8 cellular contexts compared by ENCODE assay signal in the genomic region with DNA sequence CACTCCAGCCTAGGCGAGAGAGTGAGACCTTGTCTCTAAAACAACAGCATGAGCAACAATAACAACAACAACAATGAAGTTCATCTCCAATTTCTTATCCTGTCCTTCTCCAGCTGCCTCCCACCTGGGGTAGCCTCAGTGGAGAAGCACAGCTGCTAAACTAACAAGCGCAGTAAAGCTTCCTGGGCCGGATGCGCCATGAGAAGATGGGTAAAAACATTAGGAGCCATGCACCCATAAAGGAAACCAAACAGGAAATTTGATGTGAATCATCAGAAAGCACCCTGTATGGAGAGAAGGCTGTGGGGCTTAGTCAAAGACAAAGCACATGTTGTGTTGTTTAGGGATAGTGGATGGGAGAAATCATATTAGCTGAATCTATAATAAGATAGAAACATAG.
DNase-seq lines count a peak whose midpoint lies in the region; ATAC-seq and TF ChIP-seq lines count a peak whose summit lies in the region.

No MANE protein-coding gene starts in this region.

- peaks cover 53% of the 10 kb centered on the region for H3K4me1 Mint-ChIP-seq in HFFc6 (ENCODE audit: low read depth)
- H3K4me1 Mint-ChIP-seq in T-helper 2 cell treated with Interferon-gamma antibody and Interleukin-4, amounts not matched to agents 5 μg/mL and 100 μg/mL, for 36 hours (ENCODE audit: low read depth) = peaks cover 65% of the 10 kb centered on the region
- peaks cover 39 to 49% of the 10 kb centered on the region in 2 donors for H3K4me1 Mint-ChIP-seq in effector memory CD8-positive, alpha-beta T cell (ENCODE audit: low read depth in 2 of 2)

- peak; percentile 65 for ATAC-seq in effector memory CD8-positive, alpha-beta T cell (replicated peaks)

- peak overlapping the region; percentile 20 for H3K27ac Mint-ChIP-seq in HFFc6
- peak overlapping the region; percentile 17 for H3K27ac Mint-ChIP-seq in T-helper 2 cell treated with Interferon-gamma antibody and Interleukin-4, amounts not matched to agents 5 μg/mL and 100 μg/mL, for 36 hours
- peak overlapping the region; percentile 6 to 46 for H3K27ac Mint-ChIP-seq in effector memory CD8-positive, alpha-beta T cell

- H3K36me3 Mint-ChIP-seq in HFFc6 (ENCODE audit: low read depth) = no peaks in the 10 kb centered on the region
- no peaks in the 10 kb centered on the region for H3K36me3 Mint-ChIP-seq in T-helper 2 cell treated with Interferon-gamma antibody and Interleukin-4, amounts not matched to agents 5 μg/mL and 100 μg/mL, for 36 hours (ENCODE audit: low read depth)
- peaks cover 8% of the 10 kb centered on the region for H3K36me3 Mint-ChIP-seq in effector memory CD8-positive, alpha-beta T cell (ENCODE audit: insufficient read depth)

- peak; percentile 70 for DNase-seq in Daoy (ENCODE audit: low read depth)
- no peak for DNase-seq in HFFc6
- DNase-seq in T-helper 2 cell treated with Interferon-gamma antibody and Interleukin-4, amounts not matched to agents 5 μg/mL and 100 μg/mL, for 36 hours (ENCODE audit: low spot score) = peak; percentile 61
- DNase-seq in effector memory CD8-positive, alpha-beta T cell = peak in 1 of 3 experiments; percentile 22
- no peak for DNase-seq in RPMI8226
- DNase-seq in middle frontal gyrus (ENCODE audit: extremely low spot score, low spot score) = no peak
- DNase-seq in cerebellum (ENCODE audit: low spot score) = no peak
- DNase-seq in HUDEP-2 (lab: John Stamatoyannopoulos, UW; ENCODE audit: unreplicated experiment in 76 of 76) = no peak

- H3K27me3 Mint-ChIP-seq in HFFc6 (ENCODE audit: insufficient read depth) = no peaks in the 10 kb centered on the region; the same call in 1 of the 2 replicates
- H3K27me3 Mint-ChIP-seq in T-helper 2 cell treated with Interferon-gamma antibody and Interleukin-4, amounts not matched to agents 5 μg/mL and 100 μg/mL, for 36 hours (ENCODE audit: low read depth) = no peaks in the 10 kb centered on the region
- H3K27me3 Mint-ChIP-seq in effector memory CD8-positive, alpha-beta T cell = no peaks in the 10 kb centered on the region

- TF ChIP-seq CTCF in HFFc6 (IDR thresholded peaks at IDR 0.05) = no peak

- no peak overlapping the region for H3K4me3 Mint-ChIP-seq in HFFc6
- peak overlapping the region; percentile 1 for H3K4me3 Mint-ChIP-seq in T-helper 2 cell treated with Interferon-gamma antibody and Interleukin-4, amounts not matched to agents 5 μg/mL and 100 μg/mL, for 36 hours
- H3K4me3 Mint-ChIP-seq in effector memory CD8-positive, alpha-beta T cell = peak overlapping the region; percentile 10 to 48

- no peaks in the 10 kb centered on the region for H3K9me3 Mint-ChIP-seq in HFFc6
- H3K9me3 Mint-ChIP-seq in T-helper 2 cell treated with Interferon-gamma antibody and Interleukin-4, amounts not matched to agents 5 μg/mL and 100 μg/mL, for 36 hours = no peaks in the 10 kb centered on the region
- H3K9me3 Mint-ChIP-seq in effector memory CD8-positive, alpha-beta T cell = no peaks in the 10 kb centered on the region

Comparison
In these comparisons a context has a peak if more than half of its experiments do, and no peak if none do; other contexts are left out.
1. DNase-seq: peak in Daoy (single experiment) and T-helper 2 cell treated with Interferon-gamma antibody and Interleukin-4, amounts not matched to agents 5 μg/mL and 100 μg/mL, for 36 hours (single experiment); none in HFFc6 (single experiment), RPMI8226 (single experiment), middle frontal gyrus (single experiment), cerebellum (single experiment) and HUDEP-2 (0 of 76).
2. Peak in every context shown above with its lines, with median percentiles within 50 percentile points of each other: H3K27ac Mint-ChIP-seq.